Comparison of ENCODE assay signal across 8 cellular contexts in genomic region chr11:134033696-134034491, GRCh38. TPM values are rescaled to one million over a fixed set of nuclear protein-coding genes. Genes with fewer than 3 reads are reported as not detected.
DNase-seq lines count a peak whose midpoint lies in the region; ATAC-seq and TF ChIP-seq lines count a peak whose summit lies in the region.

No MANE protein-coding gene starts in this region.

- H3K4me1 ChIP-seq in HAP-1 = peaks cover 21% of the 10 kb centered on the region
- H3K4me1 ChIP-seq in right cardiac atrium (ENCODE audit: control insufficient read depth, insufficient read depth, low read length) = peaks cover 8% of the 10 kb centered on the region
- H3K4me1 ChIP-seq in prostate gland (replicated peaks) = peaks cover 11% of the 10 kb centered on the region
- peaks cover 3 to 9% of the 10 kb centered on the region in 2 donors for H3K4me1 ChIP-seq in uterus

- peak; percentile 90 to 92 for ATAC-seq in right cardiac atrium

- H3K9me3 ChIP-seq in HAP-1 = no peaks in the 10 kb centered on the region
- H3K9me3 ChIP-seq in right cardiac atrium (ENCODE audit: control insufficient read depth, low read length) = no peaks in the 10 kb centered on the region
- H3K9me3 ChIP-seq in prostate gland = no peaks in the 10 kb centered on the region
- no peaks in the 10 kb centered on the region for H3K9me3 ChIP-seq in uterus

- TF ChIP-seq POLR2A in prostate gland (IDR thresholded peaks at IDR 0.05) (peak; percentile 74), uterus (IDR thresholded peaks at IDR 0.05) (peak; percentile 63 to 90)

- H3K27me3 ChIP-seq in HAP-1 (ENCODE audit: low read depth) (peaks cover 13% of the 10 kb centered on the region; the same call in 1 of the 2 replicates), right cardiac atrium (ENCODE audit: control insufficient read depth, insufficient read depth) (no peaks in the 10 kb centered on the region), prostate gland (replicated peaks; ENCODE audit: insufficient read depth) (no peaks in the 10 kb centered on the region), uterus (no peaks in the 10 kb centered on the region)

- 9% methylated on average over 17 of the region's 17 CpGs for WGBS in right cardiac atrium
- 6% methylated on average over 16 of the region's 17 CpGs for WGBS in prostate gland

- DNase-seq in DMS 273 treated with DMSO at 0.1 percent for 48 hours (lab: John Stamatoyannopoulos, UW) = peak; percentile 85
- peak; percentile 87 to 89 for DNase-seq in HAP-1 (ENCODE audit: low spot score in 2 of 2)
- DNase-seq in NCI-H1105 (lab: John Stamatoyannopoulos, UW) = peak; percentile 98
- peak; percentile 35 for DNase-seq in T-helper 22 cell (ENCODE audit: low read depth)
- peak; percentile 92 for DNase-seq in astrocyte of the hippocampus (ENCODE audit: low read depth, low spot score)
- DNase-seq in right cardiac atrium = peak; percentile 90 to 95 (median 94)
- DNase-seq in prostate gland (ENCODE audit: low spot score) = peak; percentile 75
- peak; percentile 84 to 91 for DNase-seq in uterus

- in situ Hi-C loops in HAP-1 (cut with MboI; ENCODE audit: low sequenced_read_pairs) = no loop called here

- H3K27ac ChIP-seq in right cardiac atrium (ENCODE audit: low read length) = peak overlapping the region; percentile 87
- H3K27ac ChIP-seq in prostate gland = peak overlapping the region; percentile 74 to 78
- H3K27ac ChIP-seq in uterus = peak overlapping the region; percentile 89 to 99

- no peak overlapping the region for H3K4me3 ChIP-seq in HAP-1
- H3K4me3 ChIP-seq in right cardiac atrium (ENCODE audit: low read length) = no peak overlapping the region
- no peak overlapping the region for H3K4me3 ChIP-seq in prostate gland
- peak overlapping the region in 1 of 2 donors; percentile 6 for H3K4me3 ChIP-seq in uterus

- TF ChIP-seq CTCF in prostate gland (IDR thresholded peaks at IDR 0.05) = peak in 1 of 4 experiments; percentile 13
- no peak for TF ChIP-seq CTCF in uterus (IDR thresholded peaks at IDR 0.05)

- no peaks in the 10 kb centered on the region for H3K36me3 ChIP-seq in HAP-1 (replicated peaks)
- no peaks in the 10 kb centered on the region for H3K36me3 ChIP-seq in prostate gland
- H3K36me3 ChIP-seq in uterus = no peaks in the 10 kb centered on the region

- intact Hi-C loops in right cardiac atrium (cut with DNase I) (no loop called here), prostate gland (cut with DNase I) (no loop called here), uterus (cut with DNase I; ENCODE audit: low total_unique reads) (loop anchor here (10.0 kb wide), 1 partner anchor 79 kb away; the partner anchor contains the start of gene IGSF9B)

RNA-seq across cellular contexts. Expression of gene JAM3, which starts 35.0 kb away (rescaled TPM):
- total RNA-seq in right cardiac atrium (10 to 100 TPM; 44.5 to 45.5 (median 44.9) TPM), prostate gland (100 to 1,000 TPM in 1 of 2 donors, 10 to 100 TPM in 1; 21.3 to 157 TPM), uterus (10 to 100 TPM; 51.7 to 86.7 (median 68.1) TPM)
- 22.2 TPM for polyA plus RNA-seq in right cardiac atrium

Comparison
In these comparisons a context has a peak if more than half of its experiments do, and no peak if none do; other contexts are left out.
1. DNase-seq: peak in every context shown above with its lines; median percentile 98 in NCI-H1105; 94 in right cardiac atrium; 92 in astrocyte of the hippocampus; 88 in HAP-1; 88 in uterus; 85 in DMS 273 treated with DMSO at 0.1 percent for 48 hours; 75 in prostate gland; 35 in T-helper 22 cell.